Comparison of ENCODE assay signal across 8 cellular contexts in the genomic region with DNA sequence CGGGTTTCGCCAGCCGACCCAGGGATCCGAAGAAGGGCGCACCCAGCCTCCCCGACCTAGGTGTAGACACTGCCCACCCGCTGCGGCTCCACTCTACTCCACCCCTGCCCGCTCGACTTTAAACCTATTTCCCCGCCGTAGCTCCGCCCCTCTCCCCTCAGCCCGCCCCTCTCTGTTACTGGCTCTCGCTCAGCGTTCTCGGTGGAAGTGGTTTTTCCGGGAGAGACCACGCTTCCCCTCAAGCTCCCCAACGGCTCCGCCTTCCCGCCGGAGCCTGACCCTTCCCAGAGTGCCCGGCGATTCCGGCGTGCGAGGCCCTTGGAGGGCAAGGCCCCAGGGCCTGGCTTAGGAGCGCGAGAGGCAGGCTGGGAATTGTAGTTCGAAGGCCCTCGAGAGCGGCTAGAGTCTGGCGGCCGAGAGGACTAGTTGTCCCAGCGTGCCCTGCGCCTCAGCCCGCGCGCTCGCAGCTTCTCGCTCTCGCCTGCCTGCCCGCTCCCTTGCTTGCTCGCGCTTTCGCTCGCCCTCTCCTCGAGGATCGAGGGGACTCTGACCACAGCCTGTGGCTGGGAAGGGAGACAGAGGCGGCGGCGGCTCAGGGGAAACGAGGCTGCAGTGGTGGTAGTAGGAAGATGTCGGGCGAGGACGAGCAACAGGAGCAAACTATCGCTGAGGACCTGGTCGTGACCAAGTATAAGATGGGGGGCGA. TPM values are rescaled to one million over a fixed set of nuclear protein-coding genes. Genes with fewer than 3 reads are reported as not detected.
DNase-seq lines count a peak whose midpoint lies in the region; ATAC-seq and TF ChIP-seq lines count a peak whose summit lies in the region.

A gene (plus strand): TSS at position 451 of the 706 bp plus-strand sequence. CDS start 179 bp downstream, at position 630.

- no peak within 1 kb of the TSS for H4K5ac ChIP-seq in H9 (ENCODE audit: insufficient read length, low read depth, low read length)

- no peaks in the 10 kb centered on the region for H3K27me3 ChIP-seq in H9 (ENCODE audit: insufficient read depth, low read length)
- H3K27me3 ChIP-seq in MG63: no peaks in the 10 kb centered on the region

- H3K4me3 Mint-ChIP-seq in H9: peak within 1 kb of the TSS; percentile 95 to 100
- peak within 1 kb of the TSS; percentile 97 for H3K4me3 Mint-ChIP-seq in nephron progenitor cell
- peak within 1 kb of the TSS; percentile 96 to 97 for H3K4me3 Mint-ChIP-seq in stimulated activated naive CD8-positive, alpha-beta T cell treated with anti-CD3 and anti-CD28 coated beads, Interleukin-15, amount 100 ng/mL, for 72 hours

- H3K4me2 ChIP-seq in H9 (ENCODE audit: insufficient read depth, insufficient read length, low read length): peak within 1 kb of the TSS; percentile 81

- TF ChIP-seq CTCF in H9 (conservative IDR thresholded peaks at IDR 0.05) (no peak), fibroblast of the aortic adventitia (IDR thresholded peaks at IDR 0.05; ENCODE audit: insufficient read depth, low read length) (no peak), nephron progenitor cell (IDR thresholded peaks at IDR 0.05) (no peak)

- no peak within 1 kb of the TSS for H2BK15ac ChIP-seq in H9 (ENCODE audit: low read depth, low read length)

- peak; percentile 100 for DNase-seq in ELR (ENCODE audit: low read depth)
- peak; percentile 100 for DNase-seq in H9
- peak; percentile 99 for DNase-seq in MG63
- DNase-seq in SHP77 treated with DMSO at 0.1 percent for 48 hours (lab: John Stamatoyannopoulos, UW): peak; percentile 96
- DNase-seq in activated effector memory CD4-positive, alpha-beta T cell treated with anti-CD3 and anti-CD28 coated beads, Interleukin-2, amount 50 U/mL, for 16 hours: peak; percentile 98
- DNase-seq in fibroblast of the aortic adventitia (ENCODE audit: low read depth): peak; percentile 97
- DNase-seq in nephron progenitor cell: peak; percentile 97
- peak; percentile 99 to 100 for DNase-seq in stimulated activated naive CD8-positive, alpha-beta T cell treated with anti-CD3 and anti-CD28 coated beads, Interleukin-15, amount 100 ng/mL, for 72 hours

- H4K91ac ChIP-seq in H9 (ENCODE audit: insufficient read length, low read depth, low read length): no peak within 1 kb of the TSS

- peaks cover 17% of the 10 kb centered on the region; the same call in 1 of the 2 replicates for H3K79me2 ChIP-seq in H9 (ENCODE audit: insufficient read depth, low read length)

- ATAC-seq in stimulated activated naive CD8-positive, alpha-beta T cell treated with anti-CD3 and anti-CD28 coated beads, Interleukin-15, amount 100 ng/mL, for 72 hours: peak; percentile 95

- H3K79me1 ChIP-seq in H9 (ENCODE audit: insufficient read depth, low read depth, low read length, poor library complexity, severe bottlenecking): no peaks in the 10 kb centered on the region

- peaks cover 8% of the 10 kb centered on the region; the same call in 1 of the 2 replicates for H3K4me1 ChIP-seq in H9 (ENCODE audit: insufficient read depth, low read length)

- H3T11ph ChIP-seq in H9 (ENCODE audit: low read length): no peak within 1 kb of the TSS

- peaks cover 38 to 81% (median 66%) of the 10 kb centered on the region in 3 experiments for H3K36me3 Mint-ChIP-seq in H9 (ENCODE audit: insufficient read depth in 1 of 3, low read depth in 3 of 3)
- H3K36me3 Mint-ChIP-seq in nephron progenitor cell (ENCODE audit: low read depth): peaks cover 30% of the 10 kb centered on the region

- H3K27me3 Mint-ChIP-seq in H9 (ENCODE audit: low read depth) (no peaks in the 10 kb centered on the region; the same call in 1 of the 2 replicates), nephron progenitor cell (ENCODE audit: low read depth, poor library complexity) (no peaks in the 10 kb centered on the region)
- no peaks in the 10 kb centered on the region for H3K27me3 Mint-ChIP-seq in stimulated activated naive CD8-positive, alpha-beta T cell treated with anti-CD3 and anti-CD28 coated beads, Interleukin-15, amount 100 ng/mL, for 72 hours

- H3K9me3 ChIP-seq in H9 (ENCODE audit: control insufficient read depth, low read depth, low read length) (no peaks in the 10 kb centered on the region), MG63 (no peaks in the 10 kb centered on the region)

- no peak within 1 kb of the TSS for H2AK5ac ChIP-seq in H9 (ENCODE audit: insufficient read length, low read length)

- H2BK120ac ChIP-seq in H9 (ENCODE audit: low read depth, low read length, poor library complexity, severe bottlenecking): no peak within 1 kb of the TSS

- H3K14ac ChIP-seq in H9 (ENCODE audit: insufficient read depth, low read length): peak within 1 kb of the TSS; percentile 64; the same call in 1 of the 2 replicates

- no peaks in the 10 kb centered on the region for H4K20me1 ChIP-seq in H9 (ENCODE audit: control insufficient read depth, insufficient read depth, insufficient read length)

- no peak within 1 kb of the TSS for H3K27ac ChIP-seq in H9 (ENCODE audit: insufficient read length, low read depth, low read length)

- H3K23me2 ChIP-seq in H9 (ENCODE audit: insufficient read length, low read depth, low read length, poor library complexity, severe bottlenecking): peaks cover 8% of the 10 kb centered on the region

- no peak within 1 kb of the TSS for H2BK20ac ChIP-seq in H9 (ENCODE audit: low read depth, low read length, poor library complexity, severe bottlenecking)

- no peak within 1 kb of the TSS for H2BK5ac ChIP-seq in H9 (ENCODE audit: insufficient read length, low read length)

- no peak within 1 kb of the TSS for H3K4ac ChIP-seq in H9 (ENCODE audit: low read depth, low read length)

- H3K27ac Mint-ChIP-seq in H9 (peak within 1 kb of the TSS; percentile 98 to 100 (median 99)), nephron progenitor cell (peak within 1 kb of the TSS; percentile 99)
- H3K27ac Mint-ChIP-seq in stimulated activated naive CD8-positive, alpha-beta T cell treated with anti-CD3 and anti-CD28 coated beads, Interleukin-15, amount 100 ng/mL, for 72 hours: peak within 1 kb of the TSS; percentile 98

- no peak within 1 kb of the TSS for H3K56ac ChIP-seq in H9 (ENCODE audit: insufficient read length, low read depth, low read length)

- H3K9me3 Mint-ChIP-seq in H9 (peaks cover 0 to 3% of the 10 kb centered on the region in 2 experiments; a peak in 1 of 5 replicates), nephron progenitor cell (no peaks in the 10 kb centered on the region)
- H3K9me3 Mint-ChIP-seq in stimulated activated naive CD8-positive, alpha-beta T cell treated with anti-CD3 and anti-CD28 coated beads, Interleukin-15, amount 100 ng/mL, for 72 hours: no peaks in the 10 kb centered on the region

- whole genome bisulfite sequencing in H9 (ENCODE audit: extremely low coverage, insufficient read length, low lambda C conversion rate): no CpG with 5 or more reads among the region's 60 CpGs

- H4K8ac ChIP-seq in H9 (replicated peaks; ENCODE audit: insufficient read length, low read depth, low read length): no peak within 1 kb of the TSS

- H3K4me1 Mint-ChIP-seq in H9 (peaks cover 22 to 27% of the 10 kb centered on the region in 2 experiments), nephron progenitor cell (peaks cover 49% of the 10 kb centered on the region)
- H3K4me1 Mint-ChIP-seq in stimulated activated naive CD8-positive, alpha-beta T cell treated with anti-CD3 and anti-CD28 coated beads, Interleukin-15, amount 100 ng/mL, for 72 hours: peaks cover 56% of the 10 kb centered on the region

- H3K36me3 ChIP-seq in MG63: peaks cover 43% of the 10 kb centered on the region

- H2BK12ac ChIP-seq in H9 (ENCODE audit: insufficient read length, low read depth, low read length): no peak within 1 kb of the TSS

- H2AFZ ChIP-seq in H9 (ENCODE audit: low read length): no peak within 1 kb of the TSS

- no peak within 1 kb of the TSS for H3K23ac ChIP-seq in H9 (ENCODE audit: insufficient read length, low read depth, low read length)

- H3K4me3 ChIP-seq in MG63 (peak within 1 kb of the TSS; percentile 81), fibroblast of the aortic adventitia (ENCODE audit: low read depth, low read length) (peak within 1 kb of the TSS; percentile 91)

- H3K18ac ChIP-seq in H9 (ENCODE audit: insufficient read length, low read depth, low read length): no peak within 1 kb of the TSS

- peak within 1 kb of the TSS; percentile 78 for H3K9ac ChIP-seq in H9 (ENCODE audit: extremely low read depth, insufficient read length, low read length)

RNA-seq across cellular contexts. Expression of the gene that starts here (rescaled TPM):
- total RNA-seq in H9 (2021) (248 TPM in 2 replicates), fibroblast of the aortic adventitia (ENCODE audit: low replicate concordance) (102 and 141 TPM in 2 replicates)
- total RNA-seq in MG63 (2014; rRNA removed; shearing (Covaris generic); ENCODE audit: low replicate concordance): 329 and 467 TPM in 2 replicates
